1 cellular context compared by ENCODE assay signal in genomic region chr16:8620535-8620934, GRCh38.
TF ChIP-seq lines count a peak whose summit lies in the region.

No MANE protein-coding gene starts in this region.

TF ChIP-seq in GM23338, 12 proteins besides CTCF, POLR2A, EP300 and RAD21 (continued from another document):
- no peak for TF ChIP-seq ZNF462 (CRISPR knock-in tag; IDR thresholded peaks at IDR 0.05)
- TF ChIP-seq STAT1 (IDR thresholded peaks at IDR 0.05; ENCODE audit: unreplicated experiment), result no peak
- TF ChIP-seq JUNB (IDR thresholded peaks at IDR 0.05; ENCODE audit: unreplicated experiment), result no peak
- TF ChIP-seq ETS1 (IDR thresholded peaks at IDR 0.05), result no peak
- no peak for TF ChIP-seq REST (IDR thresholded peaks at IDR 0.05; ENCODE audit: unreplicated experiment)
- TF ChIP-seq ZNF331 (CRISPR knock-in tag; IDR thresholded peaks at IDR 0.05; ENCODE audit: low read depth), result no peak
- no peak for TF ChIP-seq NANOG (IDR thresholded peaks at IDR 0.05; ENCODE audit: borderline replicate concordance)
- no peak for TF ChIP-seq ZNF114 (CRISPR knock-in tag; IDR thresholded peaks at IDR 0.05)
- no peak for TF ChIP-seq CREB1 (CRISPR knock-in tag; IDR thresholded peaks at IDR 0.05; ENCODE audit: low read depth)
- no peak for TF ChIP-seq EZH2 (IDR thresholded peaks at IDR 0.05; ENCODE audit: low read depth, unreplicated experiment)
- TF ChIP-seq POLR2AphosphoS5 (IDR thresholded peaks at IDR 0.05; ENCODE audit: low read depth), result no peak
